Comparison of ENCODE assay signal across 8 cellular contexts in genomic region chr1:92484472-92485373, GRCh38. TPM values are rescaled to one million over a fixed set of nuclear protein-coding genes. Genes with fewer than 3 reads are reported as not detected.
DNase-seq lines count a peak whose midpoint lies in the region; ATAC-seq and TF ChIP-seq lines count a peak whose summit lies in the region.

No MANE protein-coding gene starts in this region.

- H3K27ac ChIP-seq in ectodermal cell (ENCODE audit: insufficient read depth, low read depth, low read length, poor library complexity, severe bottlenecking) (no peak overlapping the region), testis (no peak overlapping the region)

- H3K27ac Mint-ChIP-seq in HFFc6 (no peak overlapping the region), natural killer cell (peak overlapping the region; percentile 88 to 94)
- peak overlapping the region; percentile 89 for H3K27ac Mint-ChIP-seq in activated CD4-positive, alpha-beta T cell treated with anti-CD3 and anti-CD28 coated beads, Interleukin-2, amount 10 ng/mL, durations not matched to agents 24 days and 14 days

- peak overlapping the region; percentile 77 for H3K4me3 Mint-ChIP-seq in HFFc6
- H3K4me3 Mint-ChIP-seq in activated CD4-positive, alpha-beta T cell treated with anti-CD3 and anti-CD28 coated beads, Interleukin-2, amount 10 ng/mL, durations not matched to agents 24 days and 14 days = peak overlapping the region; percentile 95
- peak overlapping the region; percentile 98 for H3K4me3 Mint-ChIP-seq in natural killer cell

- WGBS in ectodermal cell, 2 experiments = 0 to 1% methylated on average over 65 of the region's 65 CpGs
- WGBS in testis, 2 donors = 3 to 5% methylated on average over 19 to 60 of the region's 65 CpGs

- H3K36me3 ChIP-seq in ectodermal cell (ENCODE audit: control insufficient read depth, insufficient read depth, low read length) = no peaks in the 10 kb centered on the region
- no peaks in the 10 kb centered on the region for H3K36me3 ChIP-seq in testis (ENCODE audit: low read depth, missing control alignments)

- TF ChIP-seq CTCF in GM13977 (IDR thresholded peaks at IDR 0.05; ENCODE audit: extremely low read depth, insufficient read depth, missing control alignments) = no peak
- no peak for TF ChIP-seq CTCF in HFFc6 (IDR thresholded peaks at IDR 0.05)
- TF ChIP-seq CTCF in natural killer cell (IDR thresholded peaks at IDR 0.05) = no peak
- no peak for TF ChIP-seq CTCF in testis (IDR thresholded peaks at IDR 0.05)

- H3K4me1 ChIP-seq in ectodermal cell (ENCODE audit: control insufficient read depth, insufficient read depth, low read length) (peaks cover 37% of the 10 kb centered on the region), testis (peaks cover 38% of the 10 kb centered on the region)

- H3K27me3 Mint-ChIP-seq in HFFc6 (ENCODE audit: insufficient read depth) = peaks cover 68% of the 10 kb centered on the region
- no peaks in the 10 kb centered on the region for H3K27me3 Mint-ChIP-seq in activated CD4-positive, alpha-beta T cell treated with anti-CD3 and anti-CD28 coated beads, Interleukin-2, amount 10 ng/mL, durations not matched to agents 24 days and 14 days
- no peaks in the 10 kb centered on the region for H3K27me3 Mint-ChIP-seq in natural killer cell (ENCODE audit: low read depth in 2 of 2)

- H3K27me3 ChIP-seq in ectodermal cell (ENCODE audit: control insufficient read depth, insufficient read depth, low read length, poor library complexity, severe bottlenecking) (peaks cover 100% of the 10 kb centered on the region), testis (no peaks in the 10 kb centered on the region)

- H3K9me3 Mint-ChIP-seq in HFFc6 = no peaks in the 10 kb centered on the region
- no peaks in the 10 kb centered on the region for H3K9me3 Mint-ChIP-seq in activated CD4-positive, alpha-beta T cell treated with anti-CD3 and anti-CD28 coated beads, Interleukin-2, amount 10 ng/mL, durations not matched to agents 24 days and 14 days
- no peaks in the 10 kb centered on the region for H3K9me3 Mint-ChIP-seq in natural killer cell

- peaks cover 24% of the 10 kb centered on the region for H3K4me1 Mint-ChIP-seq in HFFc6 (ENCODE audit: low read depth)
- peaks cover 36% of the 10 kb centered on the region for H3K4me1 Mint-ChIP-seq in activated CD4-positive, alpha-beta T cell treated with anti-CD3 and anti-CD28 coated beads, Interleukin-2, amount 10 ng/mL, durations not matched to agents 24 days and 14 days
- H3K4me1 Mint-ChIP-seq in natural killer cell = peaks cover 31 to 52% of the 10 kb centered on the region in 2 donors

- TF ChIP-seq POLR2A in testis (IDR thresholded peaks at IDR 0.05) = no peak

- peak; percentile 28 to 43 (median 29) for ATAC-seq in natural killer cell
- ATAC-seq in GM18858 (IDR thresholded peaks at IDR 0.05; ENCODE audit: unreplicated experiment) = no peak

- H3K36me3 Mint-ChIP-seq in HFFc6 (ENCODE audit: low read depth) (peaks cover 5% of the 10 kb centered on the region; the same call in 1 of the 2 replicates), natural killer cell (peaks cover 3% of the 10 kb centered on the region)
- H3K36me3 Mint-ChIP-seq in activated CD4-positive, alpha-beta T cell treated with anti-CD3 and anti-CD28 coated beads, Interleukin-2, amount 10 ng/mL, durations not matched to agents 24 days and 14 days (ENCODE audit: low read depth) = peaks cover 51% of the 10 kb centered on the region

- H3K9me3 ChIP-seq in ectodermal cell (ENCODE audit: control insufficient read depth, low read length) (no peaks in the 10 kb centered on the region), testis (no peaks in the 10 kb centered on the region)

- in situ Hi-C loops in GM13977 (cut with MboI; ENCODE audit: low pct_unique_long_range_greater_than_20kb, low sequenced_read_pairs, unreplicated experiment) = loop anchor here (10.0 kb wide), 1 partner anchor 110 kb away; no protein-coding TSS in a partner anchor

- H3K4me3 ChIP-seq in ectodermal cell (ENCODE audit: insufficient read depth, low read depth, low read length) (peak overlapping the region; percentile 25), testis (peak overlapping the region; percentile 43 to 54)

- DNase-seq in GM13977 (ENCODE audit: low spot score) (peak; percentile 69), HFFc6 (no peak), NCI-H146 (lab: John Stamatoyannopoulos, UW) (peak; percentile 62), natural killer cell (peak; percentile 47), testis (peak; percentile 20)
- peak; percentile 89 for DNase-seq in activated CD4-positive, alpha-beta T cell treated with anti-CD3 and anti-CD28 coated beads, Interleukin-2, amount 10 ng/mL, durations not matched to agents 24 days and 14 days

- intact Hi-C loops in activated CD4-positive, alpha-beta T cell treated with anti-CD3 and anti-CD28 coated beads, Interleukin-2, amount 10 ng/mL, durations not matched to agents 24 days and 14 days (cut with micrococcal nuclease) = loop anchor here (5.0 to 10.0 kb wide), 3 partner anchors 478 to 980 kb away; partner anchors contain the start of genes CDC7 and DIPK1A
- intact Hi-C loops in natural killer cell (cut with micrococcal nuclease) = loop anchor here (1.0 to 5.0 kb wide), 6 partner anchors 54 to 187 kb away; partner anchors contain the start of genes GLMN and RPAP2
- intact Hi-C loops in testis (cut with DNase I; ENCODE audit: low total_unique reads) = no loop called here

RNA-seq across cellular contexts. Expression of gene GFI1, which starts 2.0 kb away (rescaled TPM):
- under 1 TPM in 5 of 6 experiments, not detected in 1; 0.05 to 0.28 (median 0.07) TPM for total RNA-seq in HFFc6 (2021; fragmentation: NEBNext Ultra II Directional; extraction: Animal tissue kit (Norgen Biotek cat#: 25700))
- 85.1 and 87.1 TPM in 2 replicates for total RNA-seq in activated CD4-positive, alpha-beta T cell treated with anti-CD3 and anti-CD28 coated beads, Interleukin-2, amount 10 ng/mL, durations not matched to agents 24 days and 14 days
- polyA plus RNA-seq in ectodermal cell (2013, experiment 1 of 4) = 0.39 TPM
- 0.23 TPM for polyA plus RNA-seq in ectodermal cell (2013, experiment 2 of 4)
- polyA plus RNA-seq in ectodermal cell (2013, experiment 3 of 4) = 0.11 TPM
- polyA plus RNA-seq in ectodermal cell (2013, experiment 4 of 4) = 0.16 TPM
- 10 to 100 TPM; 42.7 to 50.3 (median 46.0) TPM for total RNA-seq in natural killer cell
- total RNA-seq in testis = 1 to 10 TPM; 3.1 to 4.0 TPM
- polyA plus RNA-seq in testis (ENCODE audit: insufficient read depth, low read depth, low replicate concordance) = 1.3 TPM

Comparison
In these comparisons a context has a peak if more than half of its experiments do, and no peak if none do; other contexts are left out.
1. RNA of gene GFI1, which starts 2.0 kb away (total RNA-seq): 85.1 to 87.1 TPM in activated CD4-positive, alpha-beta T cell treated with anti-CD3 and anti-CD28 coated beads, Interleukin-2, amount 10 ng/mL, durations not matched to agents 24 days and 14 days and 42.7 to 50.3 TPM in natural killer cell; 3.1 to 4.0 TPM in testis and 0.05 to 0.28 TPM in HFFc6; every median in the first group is over 4 times any median in the second.
2. Peak in every context shown above with its lines, with median percentiles within 50 percentile points of each other: H3K4me3 Mint-ChIP-seq.